In the genomic region with DNA sequence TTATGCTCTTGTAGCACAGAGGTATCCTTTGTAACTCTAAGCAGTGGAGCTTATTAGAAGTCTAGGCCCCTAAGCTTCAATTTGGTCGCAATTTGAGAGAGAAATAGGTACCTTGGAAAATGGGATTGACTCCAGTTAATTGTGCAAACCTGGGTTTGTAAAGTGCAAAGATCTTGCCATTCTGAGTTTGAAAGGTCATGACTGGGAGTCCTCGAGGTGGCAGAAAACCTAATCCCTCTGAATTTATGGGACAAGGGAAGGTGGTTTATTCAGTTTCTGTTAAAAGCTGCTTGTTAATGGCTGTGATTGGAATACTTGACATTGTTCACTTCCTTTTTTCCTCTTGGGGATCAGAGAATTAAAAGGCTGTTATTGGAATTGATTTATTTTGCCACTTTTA, we compare ENCODE assay signal across 16 cellular contexts.
DNase-seq lines count a peak whose midpoint lies in the region; ATAC-seq and TF ChIP-seq lines count a peak whose summit lies in the region.
"Had no signal": no experiment of that assay in that cellular context is flagged by ENCODE, and none has a peak within 500 bp of the region (broad histone marks: within the 10 kb centered on the region; RNA-seq: fewer than 3 reads in every experiment).

No MANE protein-coding gene starts in this region.

- CTCF ChIA-PET in Panc1 (lab: Charles Lee) = no interaction called here

- peaks cover 41% of the 10 kb centered on the region for H3K4me1 ChIP-seq in GM23338 (ENCODE audit: insufficient read depth)
- H3K4me1 ChIP-seq in Panc1 (ENCODE audit: control insufficient read depth, insufficient read depth, low read length) = peaks cover 81% of the 10 kb centered on the region

- no peaks in the 10 kb centered on the region; the same call in 1 of the 2 replicates for H4K20me1 ChIP-seq in GM23338 (replicated peaks; ENCODE audit: insufficient read depth)

- H3K9me2 ChIP-seq in GM23338 (ENCODE audit: insufficient read depth) = peaks cover 7% of the 10 kb centered on the region; the same call in 1 of the 2 replicates

- H3K36me3 ChIP-seq in GM23338 (ENCODE audit: insufficient read depth) (no peaks in the 10 kb centered on the region), Panc1 (ENCODE audit: control insufficient read depth, insufficient read depth, low read length) (no peaks in the 10 kb centered on the region)
- H3K36me3 ChIP-seq: HAP-1 had no signal

- peak overlapping the region; percentile 31 for H3K27ac Mint-ChIP-seq in GM23338
- H3K27ac Mint-ChIP-seq in nephron = peak overlapping the region; percentile 14 to 76 (median 44)
- H3K27ac Mint-ChIP-seq: CD4-positive, alpha-beta T cell; IgD-negative memory B cell had no signal

- peaks cover 9% of the 10 kb centered on the region; the same call in 1 of the 2 replicates for H3K79me2 ChIP-seq in GM23338 (replicated peaks; ENCODE audit: insufficient read depth)

- DNase-seq in GM23338 (ENCODE audit: low spot score) (no peak), Panc1 (ENCODE audit: low read depth, low spot score) (no peak), left lobe of liver (ENCODE audit: low spot score) (peak; percentile 59)
- no peak for DNase-seq in effector CD4-positive, alpha-beta T cell
- no peak for DNase-seq in activated CD4-positive, alpha-beta T cell treated with anti-CD3 and anti-CD28 coated beads, Interleukin-2, amount 50 U/mL, for 48 hours
- DNase-seq: ACHN; Caco-2; CD4-positive, alpha-beta T cell; GDM1; KBM-7 had no signal

- H3K9me3 Mint-ChIP-seq in GM23338 = no peaks in the 10 kb centered on the region
- H3K9me3 Mint-ChIP-seq in nephron = no peaks in the 10 kb centered on the region
- H3K9me3 Mint-ChIP-seq: CD4-positive, alpha-beta T cell; IgD-negative memory B cell had no signal

- H3K9me3 ChIP-seq in Panc1 (ENCODE audit: control insufficient read depth, insufficient read depth, low read depth, low read length) = no peaks in the 10 kb centered on the region
- H3K9me3 ChIP-seq: Caco-2, HAP-1 had no signal

- ATAC-seq in GM23338 (no peak), Panc1 (no peak), left lobe of liver (peak; percentile 61), SK-N-SH treated with all-trans-retinoic acid at 6 μM for 48 hours (no peak), GM21528 (IDR thresholded peaks at IDR 0.05; ENCODE audit: low FRiP score, unreplicated experiment) (no peak)

- H3K27ac ChIP-seq in GM23338 (ENCODE audit: low read depth) = no peak overlapping the region
- H3K27ac ChIP-seq in Panc1 (ENCODE audit: low read length) = peak overlapping the region; percentile 64; the same call in 1 of the 2 replicates
- H3K27ac ChIP-seq: C4-2B had no signal

- in situ Hi-C loops in Panc1 (cut with HindIII; ENCODE audit: low pct_unique_long_range_greater_than_20kb, low sequenced_read_pairs) = no loop called here

- no TSS peak for BruUV-seq in Panc1 (replicated peaks; lab: Mats Ljungman, UMichigan)

- no peak overlapping the region for H3K4me3 ChIP-seq in GM23338
- H3K4me3 ChIP-seq in Panc1 (ENCODE audit: low read depth in 2 of 2, low read length in 2 of 2) = no peak overlapping the region
- H3K4me3 ChIP-seq: HAP-1 had no signal

- TF ChIP-seq CTCF in GM23338 (conservative IDR thresholded peaks at IDR 0.05; ENCODE audit: low read depth in 2 of 2) (no peak), Panc1 (IDR thresholded peaks at IDR 0.05) (no peak), nephron (IDR thresholded peaks at IDR 0.05; ENCODE audit: unreplicated experiment in 3 of 3) (no peak)

- H3K27me3 Mint-ChIP-seq in GM23338 (ENCODE audit: insufficient read depth, low read depth, poor library complexity) (no peaks in the 10 kb centered on the region), nephron (ENCODE audit: low read depth) (no peaks in the 10 kb centered on the region)

- no peak overlapping the region for H3K4me2 ChIP-seq in GM23338

- H3F3A ChIP-seq in GM23338 (replicated peaks; ENCODE audit: low read depth) = no peaks in the 10 kb centered on the region

- H3K27me3 ChIP-seq in GM23338 (ENCODE audit: insufficient read depth) = peaks cover 12% of the 10 kb centered on the region
- no peaks in the 10 kb centered on the region for H3K27me3 ChIP-seq in Panc1 (ENCODE audit: control insufficient read depth, insufficient read depth, low read length)

- no peak overlapping the region for H2AFZ ChIP-seq in GM23338

- no peaks in the 10 kb centered on the region for H3K36me3 Mint-ChIP-seq in GM23338 (ENCODE audit: low read depth)
- no peaks in the 10 kb centered on the region for H3K36me3 Mint-ChIP-seq in nephron (ENCODE audit: low read depth)
- H3K36me3 Mint-ChIP-seq: IgD-negative memory B cell had no signal

- intact Hi-C loops in Panc1 (cut with micrococcal nuclease; ENCODE audit: unreplicated experiment) = no loop called here

- H3K4me3 Mint-ChIP-seq in GM23338 (no peak overlapping the region), nephron (no peak overlapping the region)
- H3K4me3 Mint-ChIP-seq: CD4-positive, alpha-beta T cell; IgD-negative memory B cell had no signal

- POLR2A ChIA-PET in Panc1 (lab: Charles Lee) = no interaction called here

- peaks cover 72% of the 10 kb centered on the region for H3K4me1 Mint-ChIP-seq in GM23338
- peaks cover 45% of the 10 kb centered on the region for H3K4me1 Mint-ChIP-seq in nephron

TF ChIP-seq in GM23338, 12 proteins besides CTCF, POLR2A, EP300 and RAD21 (continues in another document):
- no peak for TF ChIP-seq EZH2phosphoT487 (IDR thresholded peaks at IDR 0.05; ENCODE audit: unreplicated experiment)
- TF ChIP-seq, protein P1, sequence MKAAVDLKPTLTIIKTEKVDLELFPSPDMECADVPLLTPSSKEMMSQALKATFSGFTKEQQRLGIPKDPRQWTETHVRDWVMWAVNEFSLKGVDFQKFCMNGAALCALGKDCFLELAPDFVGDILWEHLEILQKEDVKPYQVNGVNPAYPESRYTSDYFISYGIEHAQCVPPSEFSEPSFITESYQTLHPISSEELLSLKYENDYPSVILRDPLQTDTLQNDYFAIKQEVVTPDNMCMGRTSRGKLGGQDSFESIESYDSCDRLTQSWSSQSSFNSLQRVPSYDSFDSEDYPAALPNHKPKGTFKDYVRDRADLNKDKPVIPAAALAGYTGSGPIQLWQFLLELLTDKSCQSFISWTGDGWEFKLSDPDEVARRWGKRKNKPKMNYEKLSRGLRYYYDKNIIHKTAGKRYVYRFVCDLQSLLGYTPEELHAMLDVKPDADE (IDR thresholded peaks at IDR 0.05) = no peak
- TF ChIP-seq ZNF331 (CRISPR knock-in tag; IDR thresholded peaks at IDR 0.05; ENCODE audit: low read depth) = no peak

TF ChIP-seq in SK-N-SH treated with all-trans-retinoic acid at 6 μM for 48 hours, 23 proteins besides CTCF, POLR2A, EP300 and RAD21:
- TF ChIP-seq GLIS3 (CRISPR knock-in tag; IDR thresholded peaks at IDR 0.05) (no peak), ZNF70 (CRISPR knock-in tag; IDR thresholded peaks at IDR 0.05) (no peak), OSR1 (CRISPR knock-in tag; IDR thresholded peaks at IDR 0.05) (no peak), ARNTL (CRISPR knock-in tag; IDR thresholded peaks at IDR 0.05; ENCODE audit: borderline replicate concordance, low read depth) (no peak), SNAI2 (CRISPR knock-in tag; IDR thresholded peaks at IDR 0.05) (no peak), ZFP3 (CRISPR knock-in tag; IDR thresholded peaks at IDR 0.05) (no peak), BACH2 (CRISPR knock-in tag; IDR thresholded peaks at IDR 0.05; ENCODE audit: borderline replicate concordance) (no peak), ZNF565 (CRISPR knock-in tag; conservative IDR thresholded peaks at IDR 0.05; ENCODE audit: low read depth) (no peak), ESRRG (CRISPR knock-in tag; IDR thresholded peaks at IDR 0.05) (no peak)
- TF ChIP-seq, protein P2, sequence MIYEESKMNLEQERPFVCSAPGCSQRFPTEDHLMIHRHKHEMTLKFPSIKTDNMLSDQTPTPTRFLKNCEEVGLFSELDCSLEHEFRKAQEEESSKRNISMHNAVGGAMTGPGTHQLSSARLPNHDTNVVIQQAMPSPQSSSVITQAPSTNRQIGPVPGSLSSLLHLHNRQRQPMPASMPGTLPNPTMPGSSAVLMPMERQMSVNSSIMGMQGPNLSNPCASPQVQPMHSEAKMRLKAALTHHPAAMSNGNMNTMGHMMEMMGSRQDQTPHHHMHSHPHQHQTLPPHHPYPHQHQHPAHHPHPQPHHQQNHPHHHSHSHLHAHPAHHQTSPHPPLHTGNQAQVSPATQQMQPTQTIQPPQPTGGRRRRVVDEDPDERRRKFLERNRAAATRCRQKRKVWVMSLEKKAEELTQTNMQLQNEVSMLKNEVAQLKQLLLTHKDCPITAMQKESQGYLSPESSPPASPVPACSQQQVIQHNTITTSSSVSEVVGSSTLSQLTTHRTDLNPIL (CRISPR knock-in tag; IDR thresholded peaks at IDR 0.05; ENCODE audit: low read depth) = no peak
- TF ChIP-seq, protein P3, sequence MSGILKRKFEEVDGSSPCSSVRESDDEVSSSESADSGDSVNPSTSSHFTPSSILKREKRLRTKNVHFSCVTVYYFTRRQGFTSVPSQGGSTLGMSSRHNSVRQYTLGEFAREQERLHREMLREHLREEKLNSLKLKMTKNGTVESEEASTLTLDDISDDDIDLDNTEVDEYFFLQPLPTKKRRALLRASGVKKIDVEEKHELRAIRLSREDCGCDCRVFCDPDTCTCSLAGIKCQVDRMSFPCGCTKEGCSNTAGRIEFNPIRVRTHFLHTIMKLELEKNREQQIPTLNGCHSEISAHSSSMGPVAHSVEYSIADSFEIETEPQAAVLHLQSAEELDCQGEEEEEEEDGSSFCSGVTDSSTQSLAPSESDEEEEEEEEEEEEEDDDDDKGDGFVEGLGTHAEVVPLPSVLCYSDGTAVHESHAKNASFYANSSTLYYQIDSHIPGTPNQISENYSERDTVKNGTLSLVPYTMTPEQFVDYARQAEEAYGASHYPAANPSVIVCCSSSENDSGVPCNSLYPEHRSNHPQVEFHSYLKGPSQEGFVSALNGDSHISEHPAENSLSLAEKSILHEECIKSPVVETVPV (CRISPR knock-in tag; IDR thresholded peaks at IDR 0.05) = no peak
- TF ChIP-seq, protein P4, sequence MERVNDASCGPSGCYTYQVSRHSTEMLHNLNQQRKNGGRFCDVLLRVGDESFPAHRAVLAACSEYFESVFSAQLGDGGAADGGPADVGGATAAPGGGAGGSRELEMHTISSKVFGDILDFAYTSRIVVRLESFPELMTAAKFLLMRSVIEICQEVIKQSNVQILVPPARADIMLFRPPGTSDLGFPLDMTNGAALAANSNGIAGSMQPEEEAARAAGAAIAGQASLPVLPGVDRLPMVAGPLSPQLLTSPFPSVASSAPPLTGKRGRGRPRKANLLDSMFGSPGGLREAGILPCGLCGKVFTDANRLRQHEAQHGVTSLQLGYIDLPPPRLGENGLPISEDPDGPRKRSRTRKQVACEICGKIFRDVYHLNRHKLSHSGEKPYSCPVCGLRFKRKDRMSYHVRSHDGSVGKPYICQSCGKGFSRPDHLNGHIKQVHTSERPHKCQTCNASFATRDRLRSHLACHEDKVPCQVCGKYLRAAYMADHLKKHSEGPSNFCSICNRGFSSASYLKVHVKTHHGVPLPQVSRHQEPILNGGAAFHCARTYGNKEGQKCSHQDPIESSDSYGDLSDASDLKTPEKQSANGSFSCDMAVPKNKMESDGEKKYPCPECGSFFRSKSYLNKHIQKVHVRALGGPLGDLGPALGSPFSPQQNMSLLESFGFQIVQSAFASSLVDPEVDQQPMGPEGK (CRISPR knock-in tag; IDR thresholded peaks at IDR 0.05; ENCODE audit: borderline replicate concordance) = no peak
TF ChIP-seq in SK-N-SH treated with all-trans-retinoic acid at 6 μM for 48 hours: peak in this region for 0.
